In the genomic region with DNA sequence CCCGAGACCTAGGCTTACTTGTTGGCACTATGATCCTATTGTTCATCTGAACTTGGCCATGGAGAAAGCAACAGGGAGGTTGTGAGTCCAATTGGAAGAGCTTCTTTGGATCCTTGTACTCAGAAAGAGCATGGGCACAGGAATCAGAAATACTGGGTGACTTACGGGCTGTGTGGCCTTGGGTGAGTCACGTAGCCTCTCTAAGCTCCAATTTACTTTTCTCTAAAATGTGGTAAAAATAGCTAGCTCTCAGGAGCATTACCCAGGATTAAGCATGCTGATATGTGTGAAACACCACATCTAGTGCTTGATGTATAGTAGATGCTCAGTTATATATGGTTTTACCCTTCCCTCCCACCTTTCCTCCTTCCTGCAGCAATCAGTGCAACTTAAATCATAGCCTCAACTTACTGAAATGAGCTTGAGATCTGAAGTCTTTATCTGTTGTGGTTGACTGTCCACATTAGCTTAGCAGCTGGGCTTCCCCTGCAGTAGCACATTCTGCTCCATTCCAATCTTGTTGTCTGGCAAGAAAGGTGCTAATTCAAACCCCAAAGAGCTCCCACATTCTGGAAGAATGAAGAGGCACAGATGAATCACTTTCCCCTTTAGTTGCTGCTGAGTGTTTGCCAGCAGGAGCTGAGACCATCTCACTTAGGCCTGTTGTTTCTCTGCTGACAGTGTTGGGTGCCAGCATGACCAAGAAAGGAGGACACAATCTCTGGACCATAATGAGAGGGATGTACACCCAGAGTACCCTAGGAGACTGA, we compare ENCODE assay signal across 18 cellular contexts.
A peak's percentile ranks its signal among the peaks of the same experiment; 100 is the strongest.
DNase-seq lines count a peak whose midpoint lies in the region; ATAC-seq lines count a peak whose summit lies in the region.
"Had no signal": no experiment of that assay in that cellular context is flagged by ENCODE, and none has a peak within 500 bp of the region (broad histone marks: within the 10 kb centered on the region; RNA-seq: fewer than 3 reads in every experiment).

No MANE protein-coding gene starts in this region.

- peak; percentile 16 for DNase-seq in DMS53 (lab: John Stamatoyannopoulos, UW)
- no peak for DNase-seq in DMS53 treated with DMSO at 0.1 percent for 48 hours (lab: John Stamatoyannopoulos, UW; ENCODE audit: unreplicated experiment)
- peak; percentile 24 for DNase-seq in astrocyte of the hippocampus (ENCODE audit: low read depth, low spot score)
- DNase-seq in islet precursor cell: peak; percentile 25
- peak; percentile 13 for DNase-seq in renal cortical epithelial cell (ENCODE audit: low read depth)
- DNase-seq in NK-92 (lab: John Stamatoyannopoulos, UW; ENCODE audit: unreplicated experiment): no peak
- DNase-seq: BE2C; Calu3; CD4-positive, alpha-beta T cell; DMS79; IMR-90; Karpas-422; NCI-H187; NCI-H446; OCI-M1; SJCRH30 had no signal

- no peak for ATAC-seq in HG03565 (IDR thresholded peaks at IDR 0.05; ENCODE audit: unreplicated experiment)
- no peak for ATAC-seq in GM18498 (IDR thresholded peaks at IDR 0.05; ENCODE audit: unreplicated experiment)

Comparison
In these comparisons a context has a peak if more than half of its experiments do, and no peak if none do; other contexts are left out.
1. DNase-seq: peak in DMS53 (single experiment), astrocyte of the hippocampus (single experiment), islet precursor cell (single experiment) and renal cortical epithelial cell (single experiment); none in DMS53 treated with DMSO at 0.1 percent for 48 hours (single experiment) and NK-92 (single experiment).